ENCODE assay signal across 8 cellular contexts in the genomic region with DNA sequence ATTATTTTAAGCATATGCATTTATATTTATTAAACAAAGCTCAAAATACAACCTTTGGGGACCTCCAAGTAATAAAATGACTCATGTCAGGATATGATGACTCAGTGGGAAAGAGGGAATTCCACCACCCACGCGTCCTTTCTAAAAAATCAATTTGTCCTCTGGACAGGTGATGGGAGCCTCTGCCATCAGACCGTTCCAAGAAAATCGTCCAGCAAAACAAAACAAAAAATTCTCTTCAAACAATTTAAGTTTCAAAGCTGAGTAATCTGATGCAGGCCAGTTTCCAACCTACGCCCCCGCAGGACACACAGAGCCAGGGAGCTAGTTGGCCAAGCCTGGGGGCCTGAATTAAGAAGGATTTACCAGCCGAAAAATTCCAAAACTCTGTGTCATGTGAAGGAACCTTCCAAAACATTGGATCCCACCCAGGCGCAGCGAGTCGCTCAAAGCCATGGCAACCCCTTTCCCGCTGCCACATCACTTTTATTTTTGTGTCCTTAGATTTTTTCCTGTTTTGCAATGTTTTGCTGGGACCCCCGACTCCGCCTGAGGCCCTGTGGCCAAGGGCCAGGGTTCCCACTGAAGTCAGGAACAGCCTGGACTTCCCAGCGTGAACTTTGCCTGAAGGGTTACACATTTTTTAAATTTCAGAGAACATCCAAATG.
DNase-seq lines count a peak whose midpoint lies in the region; ATAC-seq and TF ChIP-seq lines count a peak whose summit lies in the region.

No MANE protein-coding gene starts in this region.

- in situ Hi-C loops in Caki2 (cut with HindIII; ENCODE audit: low pct_unique_long_range_greater_than_20kb, low sequenced_read_pairs), result no loop called here

- no peaks in the 10 kb centered on the region for H3K9me3 ChIP-seq in RWPE2 (ENCODE audit: severe bottlenecking)
- no peaks in the 10 kb centered on the region for H3K9me3 ChIP-seq in osteoblast (ENCODE audit: low read depth, low read length)

- peak overlapping the region; percentile 78 for H3K4me2 ChIP-seq in osteoblast (ENCODE audit: insufficient read depth, low read length)

- no peaks in the 10 kb centered on the region for H4K20me1 ChIP-seq in osteoblast (ENCODE audit: insufficient read depth, low read length)

- H3K4me3 ChIP-seq in RWPE2 (ENCODE audit: severe bottlenecking), result no peak overlapping the region
- peak overlapping the region; percentile 46 for H3K4me3 ChIP-seq in osteoblast (ENCODE audit: insufficient read depth, low read length)

- no peaks in the 10 kb centered on the region for H3K36me3 ChIP-seq in RWPE2 (ENCODE audit: low read depth)
- H3K36me3 ChIP-seq in osteoblast (ENCODE audit: insufficient read depth, low read length), result no peaks in the 10 kb centered on the region

- TF ChIP-seq CTCF in RWPE2 (IDR thresholded peaks at IDR 0.05; ENCODE audit: poor library complexity, severe bottlenecking) (no peak), osteoblast (IDR thresholded peaks at IDR 0.05; ENCODE audit: extremely low read depth, low read depth, low read length) (no peak)

- no peaks in the 10 kb centered on the region for H3K79me2 ChIP-seq in osteoblast (ENCODE audit: insufficient read depth, low read length)

- DNase-seq in Caki2 (ENCODE audit: low read depth), result peak; percentile 83
- peak; percentile 99 for DNase-seq in RWPE2 (ENCODE audit: low spot score)
- peak; percentile 94 for DNase-seq in fibroblast of the conjunctiva (ENCODE audit: low read depth)
- peak; percentile 94 for DNase-seq in osteoblast (ENCODE audit: insufficient read length, low spot score, missing footprints)
- no peak for DNase-seq in NCI-H2107 treated with DMSO at 0.1 percent for 48 hours (lab: John Stamatoyannopoulos, UW; ENCODE audit: unreplicated experiment)
- no peak for DNase-seq in NCI-H128 (lab: John Stamatoyannopoulos, UW; ENCODE audit: unreplicated experiment)

- ATAC-seq in RWPE2 (ENCODE audit: low read depth), result peak; percentile 85
- no peak for ATAC-seq in HG03378 (IDR thresholded peaks at IDR 0.05; ENCODE audit: unreplicated experiment)
- no peak for ATAC-seq in GM21786 (IDR thresholded peaks at IDR 0.05; ENCODE audit: unreplicated experiment)

- H3K27ac ChIP-seq in RWPE2 (ENCODE audit: poor library complexity, severe bottlenecking), result peak overlapping the region; percentile 68
- peak overlapping the region; percentile 78 for H3K27ac ChIP-seq in osteoblast (ENCODE audit: low read depth, low read length)

- no peak overlapping the region for H2AFZ ChIP-seq in osteoblast (ENCODE audit: low read length)

- no peaks in the 10 kb centered on the region for H3K27me3 ChIP-seq in RWPE2 (ENCODE audit: insufficient read depth, poor library complexity, severe bottlenecking)
- no peaks in the 10 kb centered on the region for H3K27me3 ChIP-seq in osteoblast (ENCODE audit: insufficient read depth, low read length)

- H3K4me1 ChIP-seq in RWPE2 (ENCODE audit: insufficient read depth, poor library complexity, severe bottlenecking), result peaks cover 18% of the 10 kb centered on the region
- H3K4me1 ChIP-seq in osteoblast (ENCODE audit: insufficient read depth, low read length), result peaks cover 22% of the 10 kb centered on the region

Comparison
In these comparisons a context has a peak if more than half of its experiments do, and no peak if none do; other contexts are left out.
1. DNase-seq: peak in Caki2 (single experiment), RWPE2 (single experiment), fibroblast of the conjunctiva (single experiment) and osteoblast (single experiment); none in NCI-H2107 treated with DMSO at 0.1 percent for 48 hours (single experiment) and NCI-H128 (single experiment).